ENCODE assay signal across 9 cellular contexts in the genomic region with DNA sequence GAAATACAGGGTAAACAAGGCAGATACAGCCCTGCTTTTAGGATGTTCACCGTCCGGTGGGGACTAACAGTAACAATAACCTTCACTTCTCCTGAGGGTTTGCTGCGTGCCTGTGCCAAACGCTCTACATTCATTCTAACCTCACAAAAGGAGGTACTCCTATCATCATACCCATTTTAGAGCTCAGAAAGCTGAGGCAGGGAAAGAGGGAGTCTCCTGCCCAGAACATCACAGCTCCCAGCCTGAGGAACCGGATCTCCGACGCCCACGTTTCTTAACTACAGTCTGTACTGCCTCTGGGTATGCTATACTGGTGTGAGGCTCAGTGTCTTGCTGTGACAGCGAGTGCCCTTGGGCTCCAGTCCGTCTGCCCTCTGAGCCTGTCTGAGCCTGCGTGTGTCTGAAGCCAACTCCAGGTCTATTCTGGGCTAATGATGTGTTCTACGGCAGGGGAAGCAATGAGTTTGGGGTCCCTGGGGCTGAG. TPM values are rescaled to one million over a fixed set of nuclear protein-coding genes. Genes with fewer than 3 reads are reported as not detected.
A peak's percentile ranks its signal among the peaks of the same experiment; 100 is the strongest.
DNase-seq lines count a peak whose midpoint lies in the region; ATAC-seq and TF ChIP-seq lines count a peak whose summit lies in the region.
"Had no signal": no experiment of that assay in that cellular context is flagged by ENCODE, and none has a peak within 500 bp of the region (broad histone marks: within the 10 kb centered on the region; RNA-seq: fewer than 3 reads in every experiment).

No MANE protein-coding gene starts in this region.

- H3K4me3 Mint-ChIP-seq in activated CD4-positive, alpha-beta memory T cell treated with anti-CD3 and anti-CD28 coated beads for 36 hours: peak overlapping the region; percentile 92

- intact Hi-C loops in activated CD4-positive, alpha-beta memory T cell treated with anti-CD3 and anti-CD28 coated beads for 36 hours (cut with micrococcal nuclease): loop anchor here (2.0 to 5.0 kb wide), 3 partner anchors 19 to 290 kb away; a partner anchor contains a TSS

- H3K36me3 Mint-ChIP-seq in activated CD4-positive, alpha-beta memory T cell treated with anti-CD3 and anti-CD28 coated beads for 36 hours: no peaks in the 10 kb centered on the region

- peaks cover 17% of the 10 kb centered on the region for H3K4me1 ChIP-seq in cardiac muscle cell (ENCODE audit: low read depth)

- no peaks in the 10 kb centered on the region for H3K27me3 ChIP-seq in cardiac muscle cell

- H3K27ac Mint-ChIP-seq in activated CD4-positive, alpha-beta memory T cell treated with anti-CD3 and anti-CD28 coated beads for 36 hours: no peak overlapping the region

- no peaks in the 10 kb centered on the region for H3K27me3 Mint-ChIP-seq in activated CD4-positive, alpha-beta memory T cell treated with anti-CD3 and anti-CD28 coated beads for 36 hours

- DNase-seq in activated CD4-positive, alpha-beta memory T cell treated with anti-CD3 and anti-CD28 coated beads for 36 hours: no peak
- DNase-seq in cardiac muscle cell (ENCODE audit: low read depth in 1 of 2, low spot score in 1 of 2) (no peak), skeletal muscle cell (ENCODE audit: low read depth) (no peak), nucleus accumbens (lab: John Stamatoyannopoulos, UW) (no peak), T-helper 9 cell (no peak), NCI-H1436 (lab: John Stamatoyannopoulos, UW) (no peak)

- no peaks in the 10 kb centered on the region for H3K36me3 ChIP-seq in cardiac muscle cell

- ATAC-seq in HG02763 (IDR thresholded peaks at IDR 0.05; ENCODE audit: unreplicated experiment): no peak

- H3K4me3 ChIP-seq in GM12875 (ENCODE audit: low read depth, low read length) (peak overlapping the region; percentile 92), cardiac muscle cell (peak overlapping the region; percentile 69), skeletal muscle cell (ENCODE audit: low read depth, low read length) (peak overlapping the region; percentile 65)

- H3K27ac ChIP-seq in cardiac muscle cell: no peak overlapping the region

- POLR2A ChIA-PET in activated CD4-positive, alpha-beta memory T cell treated with anti-CD3 and anti-CD28 coated beads for 36 hours (lab: Charles Lee): no interaction called here

- H3K9me3 Mint-ChIP-seq in activated CD4-positive, alpha-beta memory T cell treated with anti-CD3 and anti-CD28 coated beads for 36 hours: no peaks in the 10 kb centered on the region

- H3K9me3 ChIP-seq in cardiac muscle cell (ENCODE audit: low read depth): no peaks in the 10 kb centered on the region

- no peak for TF ChIP-seq CTCF in GM12875 (IDR thresholded peaks at IDR 0.05; ENCODE audit: borderline replicate concordance, insufficient read depth, low read depth, low read length)
- TF ChIP-seq CTCF in cardiac muscle cell (IDR thresholded peaks at IDR 0.05; ENCODE audit: low read depth, low read length): no peak

- peaks cover 37% of the 10 kb centered on the region for H3K4me1 Mint-ChIP-seq in activated CD4-positive, alpha-beta memory T cell treated with anti-CD3 and anti-CD28 coated beads for 36 hours (ENCODE audit: low read depth)

- CTCF ChIA-PET in activated CD4-positive, alpha-beta memory T cell treated with anti-CD3 and anti-CD28 coated beads for 36 hours (lab: Charles Lee): interaction anchor here (3.0 to 4.3 kb wide), 2 partner anchors 11 to 25 kb away, joined by 13 to 43 read pairs; no protein-coding TSS in a partner anchor

RNA-seq across cellular contexts. Expression of a gene that starts 5.1 kb away (rescaled TPM):
- total RNA-seq in activated CD4-positive, alpha-beta memory T cell treated with anti-CD3 and anti-CD28 coated beads for 36 hours: 10 to 100 TPM; 31.6 to 31.8 TPM
- 20.4 and 24.4 TPM in 2 replicates for total RNA-seq in cardiac muscle cell
- 16.6 and 20.2 TPM in 2 replicates for polyA plus RNA-seq in cardiac muscle cell

RNA-seq across cellular contexts. Expression of a gene that starts 20.6 kb away (rescaled TPM):
- total RNA-seq in activated CD4-positive, alpha-beta memory T cell treated with anti-CD3 and anti-CD28 coated beads for 36 hours: not detected
- total RNA-seq in cardiac muscle cell: 0.25 TPM in 1 of 2 replicates, not detected in the other
- polyA plus RNA-seq in cardiac muscle cell: 0.59 and 1.1 TPM in 2 replicates
- total RNA-seq: mononuclear cell had no signal

RNA-seq across cellular contexts. Expression of a gene that starts 32.0 kb away (rescaled TPM):
- not detected for total RNA-seq in activated CD4-positive, alpha-beta memory T cell treated with anti-CD3 and anti-CD28 coated beads for 36 hours
- total RNA-seq in cardiac muscle cell: 0.95 and 8.2 TPM in 2 replicates
- 7.1 and 12.1 TPM in 2 replicates for polyA plus RNA-seq in cardiac muscle cell
- total RNA-seq: mononuclear cell had no signal
